In genomic region chr7:121058975-121059374, GRCh38 we compare ENCODE assay signal across 1 cellular context.
TF ChIP-seq lines count a peak whose summit lies in the region.

No MANE protein-coding gene starts in this region.

TF ChIP-seq in K562, 482 proteins besides CTCF, POLR2A, EP300 and RAD21 (continued from another document):
- no peak for TF ChIP-seq ZNF407 (IDR thresholded peaks at IDR 0.05; ENCODE audit: low read depth)
